ENCODE assay signal across 27 cellular contexts in genomic region chr7:154770962-154771361, GRCh38.
"Had no signal": no experiment of that assay in that cellular context is flagged by ENCODE, and none has a peak within 500 bp of the region (broad histone marks: within the 10 kb centered on the region; RNA-seq: fewer than 3 reads in every experiment).

No MANE protein-coding gene starts in this region.

- H3K4me1 ChIP-seq: colonic mucosa had no signal

- H3K27ac Mint-ChIP-seq: activated CD4-positive, alpha-beta T cell treated with anti-CD3 and anti-CD28 coated beads, Interleukin-2, amount 10 ng/mL, durations not matched to agents 24 days and 14 days; activated CD8-positive, alpha-beta T cell treated with anti-CD3 and anti-CD28 coated beads for 36 hours; activated naive CD8-positive, alpha-beta T cell treated with anti-CD3 and anti-CD28 coated beads for 36 hours; activated T-cell treated with anti-CD3 and anti-CD28 coated beads, Interleukin-2, amount 50 U/mL, for 72 hours; activated T-helper 17 cell treated with anti-CD3 and anti-CD28 coated beads, Interleukin-2, amount 50 U/mL, for 72 hours had no signal

- H3K27me3 Mint-ChIP-seq: activated CD4-positive, alpha-beta T cell treated with anti-CD3 and anti-CD28 coated beads, Interleukin-2, amount 10 ng/mL, durations not matched to agents 24 days and 14 days; activated naive CD8-positive, alpha-beta T cell treated with anti-CD3 and anti-CD28 coated beads for 36 hours had no signal

- H3K27ac ChIP-seq: cardiac muscle cell, colonic mucosa, RWPE1, SK-N-MC, WERI-Rb-1 had no signal

- H3K36me3 ChIP-seq: cardiac muscle cell, colonic mucosa, WERI-Rb-1 had no signal

- H3K36me3 Mint-ChIP-seq: activated naive CD8-positive, alpha-beta T cell treated with anti-CD3 and anti-CD28 coated beads for 36 hours had no signal

- H3K9me3 Mint-ChIP-seq: activated CD8-positive, alpha-beta T cell treated with anti-CD3 and anti-CD28 coated beads for 36 hours; activated naive CD8-positive, alpha-beta T cell treated with anti-CD3 and anti-CD28 coated beads for 36 hours; central memory CD8-positive, alpha-beta T cell had no signal

- H3K4me1 Mint-ChIP-seq: activated CD4-positive, alpha-beta T cell treated with anti-CD3 and anti-CD28 coated beads, Interleukin-2, amount 10 ng/mL, durations not matched to agents 24 days and 14 days; activated naive CD8-positive, alpha-beta T cell treated with anti-CD3 and anti-CD28 coated beads for 36 hours; activated T-helper 17 cell treated with anti-CD3 and anti-CD28 coated beads, Interleukin-2, amount 50 U/mL, for 72 hours; central memory CD8-positive, alpha-beta T cell had no signal

- H3K9me3 ChIP-seq: colonic mucosa had no signal

- H3K4me3 ChIP-seq: cardiac muscle cell, colonic mucosa, SK-N-MC had no signal

- DNase-seq: activated CD4-positive, alpha-beta T cell treated with anti-CD3 and anti-CD28 coated beads, Interleukin-2, amount 10 ng/mL, durations not matched to agents 24 days and 14 days; activated CD4-positive, alpha-beta T cell treated with anti-CD3 and anti-CD28 coated beads, Interleukin-2, amount 50 U/mL, for 4 hours; activated CD8-positive, alpha-beta T cell treated with anti-CD3 and anti-CD28 coated beads for 36 hours; activated effector memory CD4-positive, alpha-beta T cell treated with anti-CD3 and anti-CD28 coated beads, Interleukin-2, amount 50 U/mL, for 16 hours; activated naive CD4-positive, alpha-beta T cell; activated naive CD4-positive, alpha-beta T cell treated with anti-CD3 and anti-CD28 coated beads, Interleukin-2, amount 50 U/mL, for 16 hours; activated naive CD8-positive, alpha-beta T cell treated with anti-CD3 and anti-CD28 coated beads for 36 hours; activated T-cell treated with anti-CD3 and anti-CD28 coated beads, Interleukin-2, amount 50 U/mL, for 1 hour; activated T-cell treated with anti-CD3 and anti-CD28 coated beads, Interleukin-2, amount 50 U/mL, for 72 hours; amniotic stem cell; colonic mucosa; NCI-H1105; NCI-H1417 treated with DMSO at 0.1 percent for 48 hours; NCI-H187 treated with DMSO at 0.1 percent for 48 hours; NCI-H2081; NCI-H345; NCI-H524 treated with DMSO at 0.1 percent for 48 hours; SIG-M5; T1000; WERI-Rb-1 had no signal

- H3K4me3 Mint-ChIP-seq: activated CD4-positive, alpha-beta T cell treated with anti-CD3 and anti-CD28 coated beads, Interleukin-2, amount 10 ng/mL, durations not matched to agents 24 days and 14 days; activated CD8-positive, alpha-beta T cell treated with anti-CD3 and anti-CD28 coated beads for 36 hours; activated naive CD8-positive, alpha-beta T cell treated with anti-CD3 and anti-CD28 coated beads for 36 hours; activated T-cell treated with anti-CD3 and anti-CD28 coated beads, Interleukin-2, amount 50 U/mL, for 72 hours; activated T-helper 17 cell treated with anti-CD3 and anti-CD28 coated beads, Interleukin-2, amount 50 U/mL, for 72 hours; central memory CD8-positive, alpha-beta T cell had no signal

- H3K27me3 ChIP-seq: cardiac muscle cell, colonic mucosa had no signal

- ATAC-seq: activated CD8-positive, alpha-beta T cell treated with anti-CD3 and anti-CD28 coated beads for 36 hours; activated T-cell treated with anti-CD3 and anti-CD28 coated beads, Interleukin-2, amount 50 U/mL, for 72 hours; activated T-helper 17 cell treated with anti-CD3 and anti-CD28 coated beads, Interleukin-2, amount 50 U/mL, for 72 hours; Panc1; Right ventricle myocardium inferior had no signal
